ENCODE assay signal across 18 cellular contexts in genomic region chr9:114172981-114173833, GRCh38. TPM values are rescaled to one million over a fixed set of nuclear protein-coding genes. Genes with fewer than 3 reads are reported as not detected.
A peak's percentile ranks its signal among the peaks of the same experiment; 100 is the strongest.
DNase-seq lines count a peak whose midpoint lies in the region; ATAC-seq, FAIRE-seq and TF ChIP-seq lines count a peak whose summit lies in the region.
"Had no signal": no experiment of that assay in that cellular context is flagged by ENCODE, and none has a peak within 500 bp of the region (broad histone marks: within the 10 kb centered on the region; RNA-seq: fewer than 3 reads in every experiment).

No MANE protein-coding gene starts in this region.

- H3K4me3 ChIP-seq in NT2/D1 (ENCODE audit: insufficient read length, low read depth): no peak overlapping the region
- H3K4me3 ChIP-seq in esophagus (ENCODE audit: low read depth in 1 of 2, low read length in 2 of 2): no peak overlapping the region
- H3K4me3 ChIP-seq in HepG2 (replicated peaks in 1 of 3; ENCODE audit: insufficient read depth in 1 of 3, low read depth in 2 of 3, low read length in 3 of 3): no peak overlapping the region
- no peak overlapping the region for H3K4me3 ChIP-seq in tibial artery
- no peak overlapping the region for H3K4me3 ChIP-seq in thyroid gland (replicated peaks in 1 of 3)
- no peak overlapping the region for H3K4me3 ChIP-seq in gastrocnemius medialis
- H3K4me3 ChIP-seq: left lung had no signal

- ATAC-seq in HepG2: no peak
- no peak for ATAC-seq in HG02610 (IDR thresholded peaks at IDR 0.05; ENCODE audit: unreplicated experiment)
- no peak for ATAC-seq in gastrocnemius medialis
- ATAC-seq: activated CD4-positive, CD25-positive, alpha-beta regulatory T cell treated with anti-CD3 and anti-CD28 coated beads, Interleukin-2, amount 50 U/mL, for 24 hours; activated T-cell treated with anti-CD3 and anti-CD28 coated beads, Interleukin-2, amount 50 U/mL, for 72 hours; left lung; stimulated activated effector memory CD8-positive, alpha-beta T cell treated with anti-CD3 and anti-CD28 coated beads, Interleukin-12 subunit alpha, Interleukin-12 subunit beta, amount 100 ng/mL, for 72 hours had no signal

- H4K20me1 ChIP-seq in HepG2 (ENCODE audit: insufficient read depth, low read length): no peaks in the 10 kb centered on the region

- H3K27ac ChIP-seq in esophagus (ENCODE audit: low read depth in 2 of 2, low read length in 1 of 2): peak overlapping the region; percentile 47 to 50
- H3K27ac ChIP-seq in HepG2 (ENCODE audit: extremely low read length, insufficient read depth, low read length): peak overlapping the region; percentile 98
- H3K27ac ChIP-seq in tibial artery: peak overlapping the region; percentile 54 to 80
- H3K27ac ChIP-seq in thyroid gland: no peak overlapping the region
- no peak overlapping the region for H3K27ac ChIP-seq in gastrocnemius medialis
- H3K27ac ChIP-seq: brain microvascular endothelial cell, left lung had no signal

- no TSS peak for BruUV-seq in HepG2 (replicated peaks; lab: Mats Ljungman, UMichigan)

- in situ Hi-C loops in HepG2 (cut with HindIII; ENCODE audit: extremely low pct_ligation_motif_present, low pct_unique_long_range_greater_than_20kb) (no loop called here), gastrocnemius medialis (cut with MboI; ENCODE audit: low sequenced_read_pairs in 4 of 4) (no loop called here)

- peaks cover 25% of the 10 kb centered on the region for H3K79me2 ChIP-seq in HepG2 (ENCODE audit: insufficient read depth, low read length)

- TF ChIP-seq RAD21 in HepG2 (CRISPR knock-in tag; IDR thresholded peaks at IDR 0.05): no peak

- peak overlapping the region; percentile 36 for H3K9ac ChIP-seq in NT2/D1 (ENCODE audit: insufficient read length, low read depth)
- peak overlapping the region; percentile 85; the same call in 1 of the 2 replicates for H3K9ac ChIP-seq in HepG2 (ENCODE audit: insufficient read depth, low read depth, low read length)

- 0 out of 2 replicates have a peak overlapping the region, but pooled peaks have one; percentile 8 for H3K4me2 ChIP-seq in HepG2 (ENCODE audit: low read depth, low read length)

- no peak overlapping the region for H2AFZ ChIP-seq in HepG2 (ENCODE audit: low read length)

- H3K9me3 ChIP-seq in NT2/D1 (ENCODE audit: insufficient read depth, low read length) (no peaks in the 10 kb centered on the region), esophagus (ENCODE audit: control insufficient read depth in 2 of 2, insufficient read depth in 1 of 2, low read depth in 1 of 2, low read length in 1 of 2) (no peaks in the 10 kb centered on the region), HepG2 (ENCODE audit: low read length) (no peaks in the 10 kb centered on the region), tibial artery (no peaks in the 10 kb centered on the region), thyroid gland (no peaks in the 10 kb centered on the region), gastrocnemius medialis (no peaks in the 10 kb centered on the region)
- H3K9me3 ChIP-seq: left lung had no signal

- H3K4me1 ChIP-seq in NT2/D1 (ENCODE audit: insufficient read depth, insufficient read length) (peaks cover 14% of the 10 kb centered on the region), esophagus (ENCODE audit: control insufficient read depth in 2 of 2, insufficient read depth in 2 of 2, low read length in 1 of 2) (peaks cover 2 to 8% of the 10 kb centered on the region in 2 donors), HepG2 (ENCODE audit: insufficient read depth, low read length) (peaks cover 67% of the 10 kb centered on the region), tibial artery (peaks cover 4 to 90% (median 64%) of the 10 kb centered on the region in 4 donors), thyroid gland (no peaks in the 10 kb centered on the region), gastrocnemius medialis (peaks cover 32 to 40% of the 10 kb centered on the region in 2 donors)

- POLR2A ChIA-PET in HepG2 (lab: Yijun Ruan, JAX): interaction anchor here (1.0 to 10.0 kb wide), 5 partner anchors 15 to 90 kb away, joined by 3 to 252 read pairs (median 17); partner anchors contain the start of gene COL27A1
- POLR2A ChIA-PET in HEK293T (lab: Yijun Ruan, JAX): no interaction called here

- peaks cover 62% of the 10 kb centered on the region for H3K36me3 ChIP-seq in NT2/D1 (ENCODE audit: insufficient read depth, insufficient read length, low read length)
- no peaks in the 10 kb centered on the region for H3K36me3 ChIP-seq in esophagus (ENCODE audit: control insufficient read depth in 2 of 2, insufficient read depth in 2 of 2, low read length in 1 of 2)
- H3K36me3 ChIP-seq in HepG2 (replicated peaks in 1 of 2; ENCODE audit: control insufficient read depth in 1 of 2, insufficient read depth in 2 of 2, low read length in 2 of 2): peaks cover 19 to 49% of the 10 kb centered on the region in 2 experiments
- H3K36me3 ChIP-seq in tibial artery: peaks cover 0 to under 1% (median 0%) of the 10 kb centered on the region in 3 donors
- no peaks in the 10 kb centered on the region for H3K36me3 ChIP-seq in thyroid gland
- no peaks in the 10 kb centered on the region for H3K36me3 ChIP-seq in gastrocnemius medialis
- H3K36me3 ChIP-seq: brain microvascular endothelial cell had no signal

- 46 to 59% methylated on average over 20 of the region's 20 CpGs for WGBS in esophagus, 2 donors
- 73% methylated on average over 19 of the region's 20 CpGs for WGBS in HepG2 (ENCODE audit: low lambda C conversion rate)
- WGBS in thyroid gland, 2 donors: 70 to 74% methylated on average over 18 to 20 of the region's 20 CpGs

- TF ChIP-seq CTCF in HepG2 (CRISPR knock-in tag; IDR thresholded peaks at IDR 0.05): peak; percentile 7; the same call in 1 of the 2 replicates
- no peak for TF ChIP-seq CTCF in tibial artery (IDR thresholded peaks at IDR 0.05)
- TF ChIP-seq CTCF in thyroid gland (IDR thresholded peaks at IDR 0.05): no peak
- TF ChIP-seq CTCF in gastrocnemius medialis (IDR thresholded peaks at IDR 0.05 in 4 of 5, conservative IDR thresholded peaks at IDR 0.05 in 1 of 5): no peak

- peak; percentile 50 for FAIRE-seq in HepG2 (lab: Jason Lieb, UNC)
- FAIRE-seq: GM19239 had no signal

- DNase-seq in NT2/D1 (ENCODE audit: low read depth, low spot score) (no peak), HepG2 (ENCODE audit: low spot score) (peak; percentile 26), tibial artery (no peak), thyroid gland (no peak), HEK293T (ENCODE audit: extremely low spot score) (no peak), gastrocnemius medialis (no peak)
- DNase-seq: activated T-cell treated with anti-CD3 and anti-CD28 coated beads, Interleukin-2, amount 50 U/mL, for 72 hours; brain microvascular endothelial cell; GOT3; left lung; NCI-H1694; NCI-H69; stimulated activated CD4-positive, alpha-beta T cell treated with anti-CD3 and anti-CD28 coated beads, Interleukin-1b, Interleukin-23, amount 100 ng/mL, for 48 hours had no signal

- no peak for TF ChIP-seq POLR2A in HepG2 (IDR thresholded peaks at IDR 0.05; ENCODE audit: insufficient read depth in 1 of 2, low read depth in 2 of 2, low read length in 2 of 2)
- TF ChIP-seq POLR2A in thyroid gland (IDR thresholded peaks at IDR 0.05): no peak
- no peak for TF ChIP-seq POLR2A in gastrocnemius medialis (IDR thresholded peaks at IDR 0.05)

- TF ChIP-seq EP300 in HepG2 (IDR thresholded peaks at IDR 0.05; ENCODE audit: low read depth in 2 of 2, low read length in 2 of 2) (no peak), HepG2 (CRISPR knock-in tag; IDR thresholded peaks at IDR 0.05; ENCODE audit: borderline replicate concordance) (no peak)

- H3K27me3 ChIP-seq in NT2/D1 (ENCODE audit: insufficient read depth, insufficient read length): no peaks in the 10 kb centered on the region
- no peaks in the 10 kb centered on the region for H3K27me3 ChIP-seq in esophagus (ENCODE audit: control insufficient read depth in 1 of 2, insufficient read depth in 2 of 2, low read length in 2 of 2)
- H3K27me3 ChIP-seq in HepG2 (ENCODE audit: control insufficient read depth in 1 of 2, insufficient read depth in 2 of 2, low read length in 2 of 2): no peaks in the 10 kb centered on the region
- H3K27me3 ChIP-seq in tibial artery: no peaks in the 10 kb centered on the region
- H3K27me3 ChIP-seq in thyroid gland: no peaks in the 10 kb centered on the region
- H3K27me3 ChIP-seq in gastrocnemius medialis: no peaks in the 10 kb centered on the region
- H3K27me3 ChIP-seq: brain microvascular endothelial cell, left lung had no signal

- intact Hi-C loops in HepG2 (cut with micrococcal nuclease; ENCODE audit: unreplicated experiment) (loop anchor here (5.0 kb wide), 1 partner anchor 66 kb away; no protein-coding TSS in a partner anchor), tibial artery (cut with DNase I; ENCODE audit: low total_unique reads) (no loop called here), thyroid gland (cut with DNase I) (no loop called here), gastrocnemius medialis (cut with DNase I; ENCODE audit: low total_unique reads) (no loop called here)

- CTCF ChIA-PET in HepG2 (lab: Yijun Ruan, JAX; ENCODE audit: low intra/inter-chr PET ratio, low total read pairs): no interaction called here
- CTCF ChIA-PET in HEK293T (lab: Yijun Ruan, JAX): interaction anchor here (1.6 kb wide), 1 partner anchor 18 kb away, joined by 5 read pairs; the partner anchor contains the start of gene COL27A1

RNA-seq across cellular contexts. Expression of gene COL27A1, which starts 17.9 kb away (rescaled TPM):
- polyA plus RNA-seq in esophagus: 10 to 100 TPM in 1 of 2 donors, 1 to 10 TPM in 1; 7.2 to 32.6 TPM
- 13.1 and 71.3 TPM in 2 replicates for total RNA-seq in HepG2 (2016; rRNA removed; fragmentation: Illumina TruSeq; extraction: Trizol)
- 24.4 and 27.4 TPM in 2 replicates for total RNA-seq in HepG2 (2016; cell fraction: cytosol; rRNA removed; fragmentation: Illumina TruSeq; extraction: Trizol; ENCODE audit: low read depth)
- 11.3 and 76.4 TPM in 2 replicates for total RNA-seq in HepG2 (2016; cell fraction: insoluble cytoplasmic fraction; rRNA removed; fragmentation: Illumina TruSeq; extraction: Trizol)
- total RNA-seq in HepG2 (2016; cell fraction: membrane; rRNA removed; fragmentation: Illumina TruSeq; extraction: Trizol): 17.0 and 18.6 TPM in 2 replicates
- 127 and 145 TPM in 2 replicates for total RNA-seq in HepG2 (2016; cell fraction: nucleus; rRNA removed; fragmentation: Illumina TruSeq; extraction: Trizol)
- 89.1 and 105 TPM in 2 replicates for polyA plus RNA-seq in HepG2 (2011; rRNA removed)
- 8.5 and 16.4 TPM in 2 replicates for polyA plus RNA-seq in HepG2 (2011; cell fraction: cytosol; rRNA removed)
- polyA plus RNA-seq in HepG2 (2011; cell fraction: nucleus; rRNA removed): 1,276 and 1,843 TPM in 2 replicates
- polyA plus RNA-seq in HepG2 (2012): 63.8 and 83.6 TPM in 2 replicates
- 2.0 and 2.7 TPM in 2 replicates for polyA plus RNA-seq in HepG2 (2016; cell fraction: cytosol; fragmentation: Illumina TruSeq; extraction: Trizol; ENCODE audit: low read depth)
- 13.5 and 15.6 TPM in 2 replicates for polyA plus RNA-seq in HepG2 (2016; cell fraction: insoluble cytoplasmic fraction; fragmentation: Illumina TruSeq; extraction: Trizol; ENCODE audit: low read depth)
- 4.3 and 4.5 TPM in 2 replicates for polyA plus RNA-seq in HepG2 (2016; cell fraction: membrane; fragmentation: Illumina TruSeq; extraction: Trizol; ENCODE audit: low read depth)
- 665 and 720 TPM in 2 replicates for polyA plus RNA-seq in HepG2 (2016; cell fraction: nucleus; fragmentation: Illumina TruSeq; extraction: Trizol; ENCODE audit: insufficient read depth, low read depth)
- 11.6 and 59.4 TPM in 2 replicates for polyA minus RNA-seq in HepG2 (2011; rRNA and poly(A)+ RNA removed; ENCODE audit: low replicate concordance)
- 5.5 and 10.9 TPM in 2 replicates for polyA minus RNA-seq in HepG2 (2011; cell fraction: cytosol; rRNA and poly(A)+ RNA removed)
- polyA minus RNA-seq in HepG2 (2011; cell fraction: nucleus; rRNA and poly(A)+ RNA removed): 155 and 169 TPM in 2 replicates
- 10 to 100 TPM in 2 of 4 donors, 1 to 10 TPM in 2; 6.7 to 32.5 (median 10.6) TPM for total RNA-seq in thyroid gland
- total RNA-seq in gastrocnemius medialis: 1 to 10 TPM in 2 of 4 donors, under 1 TPM in 2; 0.42 to 1.4 (median 0.95) TPM

Comparison
In these comparisons a context has a peak if more than half of its experiments do, and no peak if none do; other contexts are left out.
1. H3K27ac ChIP-seq: peak in esophagus (2 of 2), HepG2 (single experiment) and tibial artery (2 of 2); none in thyroid gland (0 of 3) and gastrocnemius medialis (0 of 4).